In genomic region chrY:19056138-19056469, GRCh38 we compare ENCODE assay signal across 31 cellular contexts.
"Had no signal": no experiment of that assay in that cellular context is flagged by ENCODE, and none has a peak within 500 bp of the region (broad histone marks: within the 10 kb centered on the region; RNA-seq: fewer than 3 reads in every experiment).

No MANE protein-coding gene starts in this region.

- H3K27ac ChIP-seq: cardiac muscle cell, WERI-Rb-1 had no signal

- ATAC-seq: activated CD8-positive, alpha-beta T cell treated with anti-CD3 and anti-CD28 coated beads for 36 hours; activated T-cell treated with anti-CD3 and anti-CD28 coated beads, Interleukin-2, amount 50 U/mL, for 72 hours; activated T-helper 17 cell treated with anti-CD3 and anti-CD28 coated beads, Interleukin-2, amount 50 U/mL, for 72 hours; K562; Panc1; SK-N-SH treated with all-trans-retinoic acid at 6 μM for 48 hours; T-cell; T-helper 17 cell had no signal

- DNase-seq: activated CD4-positive, alpha-beta T cell treated with anti-CD3 and anti-CD28 coated beads, Interleukin-2, amount 10 ng/mL, durations not matched to agents 24 days and 14 days; activated CD4-positive, alpha-beta T cell treated with anti-CD3 and anti-CD28 coated beads, Interleukin-2, amount 50 U/mL, for 4 hours; activated CD8-positive, alpha-beta T cell treated with anti-CD3 and anti-CD28 coated beads for 36 hours; activated effector memory CD4-positive, alpha-beta T cell treated with anti-CD3 and anti-CD28 coated beads, Interleukin-2, amount 50 U/mL, for 16 hours; activated naive CD4-positive, alpha-beta T cell; activated naive CD4-positive, alpha-beta T cell treated with anti-CD3 and anti-CD28 coated beads, Interleukin-2, amount 50 U/mL, for 16 hours; activated naive CD8-positive, alpha-beta T cell treated with anti-CD3 and anti-CD28 coated beads for 36 hours; activated T-cell treated with anti-CD3 and anti-CD28 coated beads, Interleukin-2, amount 50 U/mL, for 1 hour; activated T-cell treated with anti-CD3 and anti-CD28 coated beads, Interleukin-2, amount 50 U/mL, for 72 hours; amniotic stem cell; aorta; IMR-90; NCI-H1092 treated with DMSO at 0.1 percent for 48 hours; NCI-H1417; NCI-H146; NCI-H187; NCI-H2029 treated with DMSO at 0.1 percent for 48 hours; NCI-H226; NCI-H446 treated with DMSO at 0.1 percent for 48 hours; NCI-H524; NCI-H69; SIG-M5; T-cell; T-helper 17 cell; T-helper 9 cell; WERI-Rb-1 had no signal
